25 cellular contexts compared by ENCODE assay signal in genomic region chr2:147161746-147162145, GRCh38.
"Had no signal": no experiment of that assay in that cellular context is flagged by ENCODE, and none has a peak within 500 bp of the region (broad histone marks: within the 10 kb centered on the region; RNA-seq: fewer than 3 reads in every experiment).

No MANE protein-coding gene starts in this region.

- FAIRE-seq: endothelial cell of umbilical vein, frontal cortex, kidney had no signal

- H3K36me3 ChIP-seq: esophagus squamous epithelium, prostate gland, right atrium auricular region, sigmoid colon, thyroid gland, vagina had no signal

- H3K9me3 ChIP-seq: esophagus squamous epithelium, prostate gland, right atrium auricular region, sigmoid colon, thyroid gland, vagina had no signal

- H3K27ac ChIP-seq: coronary artery, esophagus squamous epithelium, prostate gland, right atrium auricular region, sigmoid colon, skin epidermis, thyroid gland, vagina had no signal

- H3K27me3 ChIP-seq: esophagus squamous epithelium, right atrium auricular region, sigmoid colon, thyroid gland, vagina had no signal

- DNase-seq: dermis blood vessel endothelial cell; effector memory CD4-positive, alpha-beta T cell; erythroblast; esophagus squamous epithelium; kidney; mesendoderm; midbrain; naive thymus-derived CD4-positive, alpha-beta T cell; nucleus accumbens; sigmoid colon; stimulated activated CD4-positive, alpha-beta T cell treated with anti-CD3 and anti-CD28 coated beads, Interleukin-15, amount 100 ng/mL, for 24 hours; stimulated activated CD4-positive, alpha-beta T cell treated with anti-CD3 and anti-CD28 coated beads, Interleukin-2, amount 100 ng/mL, for 48 hours; stimulated activated CD8-positive, alpha-beta memory T cell treated with anti-CD3 and anti-CD28 coated beads, Interleukin-4, amount 100 ng/mL, for 48 hours; stimulated activated naive CD4-positive, alpha-beta T cell; stimulated activated naive CD8-positive, alpha-beta T cell treated with anti-CD3 and anti-CD28 coated beads, Interleukin-15, amount 100 ng/mL, for 72 hours; thyroid gland; trophoblast cell had no signal

- H3K4me1 ChIP-seq: esophagus squamous epithelium, prostate gland, right atrium auricular region, sigmoid colon, thyroid gland, vagina had no signal

- H3K4me3 ChIP-seq: coronary artery, esophagus squamous epithelium, lung, prostate gland, right atrium auricular region, sigmoid colon, skin epidermis, thyroid gland, vagina had no signal
